In genomic region chr18:49960376-49960775, GRCh38 we compare ENCODE assay signal across 25 cellular contexts.
"Had no signal": no experiment of that assay in that cellular context is flagged by ENCODE, and none has a peak within 500 bp of the region (broad histone marks: within the 10 kb centered on the region; RNA-seq: fewer than 3 reads in every experiment).

No MANE protein-coding gene starts in this region.

- FAIRE-seq: endometrium, islet of Langerhans, keratinocyte had no signal

- ATAC-seq: effector memory CD8-positive, alpha-beta T cell; esophagus mucosa; gastrocnemius medialis; heart right ventricle; left cardiac atrium; left lung; left ventricle myocardium superior; lower lobe of right lung had no signal

- DNase-seq: colonic mucosa; cortex of kidney; effector CD8-positive, alpha-beta T cell; effector memory CD8-positive, alpha-beta T cell; erythroblast; esophagus squamous epithelium; foreskin fibroblast; foreskin melanocyte; gastrocnemius medialis; glutamatergic neuron; heart right ventricle; hippocampal formation; left cardiac atrium; left lung; left ventricle myocardium superior; lower lobe of right lung; mesenchymal stem cell; midbrain had no signal

- H3K36me3 ChIP-seq: colonic mucosa, gastrocnemius medialis, heart right ventricle, left lung had no signal

- H3K27ac ChIP-seq: colonic mucosa, epithelial cell of prostate, esophagus squamous epithelium, gastrocnemius medialis, heart right ventricle, left lung, lower lobe of right lung had no signal

- H3K27ac Mint-ChIP-seq: dendritic cell treated with granulocyte-macrophage colony-stimulating factor and Interleukin-4, amounts not matched to agents 40 ng/mL and 50 ng/mL, for 4 days; effector memory CD8-positive, alpha-beta T cell; endodermal cell had no signal

- H3K9me3 ChIP-seq: colonic mucosa, esophagus squamous epithelium, gastrocnemius medialis, heart right ventricle, left lung, lower lobe of right lung had no signal

- H3K4me3 ChIP-seq: colonic mucosa, esophagus squamous epithelium, gastrocnemius medialis, heart right ventricle, left lung, lower lobe of right lung had no signal

- H3K9me3 Mint-ChIP-seq: dendritic cell treated with granulocyte-macrophage colony-stimulating factor and Interleukin-4, amounts not matched to agents 40 ng/mL and 50 ng/mL, for 4 days; effector memory CD8-positive, alpha-beta T cell; endodermal cell had no signal

- H3K4me3 Mint-ChIP-seq: dendritic cell treated with granulocyte-macrophage colony-stimulating factor and Interleukin-4, amounts not matched to agents 40 ng/mL and 50 ng/mL, for 4 days; effector memory CD8-positive, alpha-beta T cell; endodermal cell had no signal

- H3K4me1 ChIP-seq: colonic mucosa, esophagus squamous epithelium, gastrocnemius medialis, heart right ventricle, left lung, lower lobe of right lung had no signal
